ENCODE assay signal across 16 cellular contexts in genomic region chr12:68349921-68350606, GRCh38. TPM values are rescaled to one million over a fixed set of nuclear protein-coding genes. Genes with fewer than 3 reads are reported as not detected.
DNase-seq lines count a peak whose midpoint lies in the region; ATAC-seq, FAIRE-seq and TF ChIP-seq lines count a peak whose summit lies in the region.
"Had no signal": no experiment of that assay in that cellular context is flagged by ENCODE, and none has a peak within 500 bp of the region (broad histone marks: within the 10 kb centered on the region; RNA-seq: fewer than 3 reads in every experiment).

No MANE protein-coding gene starts in this region.

- H3K4me1 ChIP-seq in stomach smooth muscle (ENCODE audit: control insufficient read depth, insufficient read depth, low read length), result peaks cover 16% of the 10 kb centered on the region
- H3K4me1 ChIP-seq: breast epithelium had no signal

- peaks cover 24% of the 10 kb centered on the region for H3K4me1 Mint-ChIP-seq in brain
- H3K4me1 Mint-ChIP-seq in activated CD8-positive, alpha-beta memory T cell treated with anti-CD3 and anti-CD28 coated beads, Interleukin-2, amount 10 ng/mL, durations not matched to agents 7 days and 5 days, result peaks cover 15% of the 10 kb centered on the region

- DNase-seq in NCI-H1092 treated with DMSO at 0.1 percent for 48 hours (lab: John Stamatoyannopoulos, UW) (peak; percentile 92), NCI-H2196 treated with DMSO at 0.1 percent for 48 hours (lab: John Stamatoyannopoulos, UW; ENCODE audit: unreplicated experiment) (peak; percentile 59), D721Med (ENCODE audit: insufficient read length, low spot score) (no peak)
- no peak for DNase-seq in activated CD8-positive, alpha-beta memory T cell treated with anti-CD3 and anti-CD28 coated beads, Interleukin-2, amount 10 ng/mL, durations not matched to agents 7 days and 5 days
- DNase-seq: activated CD4-positive, alpha-beta T cell treated with anti-CD3 and anti-CD28 coated beads for 36 hours; CD4-positive, alpha-beta memory T cell; head of caudate nucleus; left colon; natural killer cell; T-helper 1 cell had no signal

- FAIRE-seq in D721Med (lab: Jason Lieb, UNC), result no peak

- no peaks in the 10 kb centered on the region for H3K27me3 ChIP-seq in stomach smooth muscle (ENCODE audit: control insufficient read depth in 1 of 2, insufficient read depth in 2 of 2, low read length in 2 of 2)
- H3K27me3 ChIP-seq: breast epithelium had no signal

- no peaks in the 10 kb centered on the region for H3K9me3 ChIP-seq in stomach smooth muscle (ENCODE audit: control insufficient read depth in 2 of 2, low read length in 2 of 2)
- H3K9me3 ChIP-seq: breast epithelium had no signal

- CTCF ChIA-PET in activated CD8-positive, alpha-beta memory T cell treated with anti-CD3 and anti-CD28 coated beads, Interleukin-2, amount 10 ng/mL, durations not matched to agents 7 days and 5 days (lab: Charles Lee), result interaction anchor here (2.3 kb wide), 1 partner anchor 15 kb away, joined by 8 read pairs; no protein-coding TSS in a partner anchor

- peaks cover 11% of the 10 kb centered on the region for H3K27me3 Mint-ChIP-seq in brain
- peaks cover 5% of the 10 kb centered on the region for H3K27me3 Mint-ChIP-seq in activated CD8-positive, alpha-beta memory T cell treated with anti-CD3 and anti-CD28 coated beads, Interleukin-2, amount 10 ng/mL, durations not matched to agents 7 days and 5 days

- ATAC-seq in HG02970 (IDR thresholded peaks at IDR 0.05; ENCODE audit: low FRiP score, unreplicated experiment), result no peak
- no peak for ATAC-seq in activated CD8-positive, alpha-beta memory T cell treated with anti-CD3 and anti-CD28 coated beads, Interleukin-2, amount 10 ng/mL, durations not matched to agents 7 days and 5 days
- ATAC-seq: activated CD4-positive, alpha-beta T cell treated with anti-CD3 and anti-CD28 coated beads for 36 hours; left colon; natural killer cell had no signal

- H3K36me3 Mint-ChIP-seq in brain, result no peaks in the 10 kb centered on the region
- H3K36me3 Mint-ChIP-seq in activated CD8-positive, alpha-beta memory T cell treated with anti-CD3 and anti-CD28 coated beads, Interleukin-2, amount 10 ng/mL, durations not matched to agents 7 days and 5 days, result peaks cover 1% of the 10 kb centered on the region
- H3K36me3 Mint-ChIP-seq: CD4-positive, alpha-beta memory T cell; natural killer cell had no signal

- no peak overlapping the region for H3K4me3 ChIP-seq in stomach smooth muscle (ENCODE audit: low read length in 2 of 2)
- H3K4me3 ChIP-seq: breast epithelium, skin epidermis had no signal

- no peaks in the 10 kb centered on the region for H3K36me3 ChIP-seq in stomach smooth muscle (ENCODE audit: control insufficient read depth in 2 of 2, insufficient read depth in 2 of 2, low read length in 2 of 2)
- H3K36me3 ChIP-seq: breast epithelium had no signal

- peak overlapping the region in 3 of 5 experiments; percentile 26 to 36 (median 33) for H3K27ac Mint-ChIP-seq in brain
- H3K27ac Mint-ChIP-seq in activated CD8-positive, alpha-beta memory T cell treated with anti-CD3 and anti-CD28 coated beads, Interleukin-2, amount 10 ng/mL, durations not matched to agents 7 days and 5 days, result no peak overlapping the region
- H3K27ac Mint-ChIP-seq: activated CD4-positive, alpha-beta T cell treated with anti-CD3 and anti-CD28 coated beads for 36 hours; CD4-positive, alpha-beta memory T cell; natural killer cell had no signal

- H3K9me3 Mint-ChIP-seq in brain, result no peaks in the 10 kb centered on the region
- H3K9me3 Mint-ChIP-seq in activated CD8-positive, alpha-beta memory T cell treated with anti-CD3 and anti-CD28 coated beads, Interleukin-2, amount 10 ng/mL, durations not matched to agents 7 days and 5 days (ENCODE audit: low read depth), result no peaks in the 10 kb centered on the region
- H3K9me3 Mint-ChIP-seq: CD4-positive, alpha-beta memory T cell; natural killer cell had no signal

- TF ChIP-seq CTCF in brain (conservative IDR thresholded peaks at IDR 0.05) (no peak), D721Med (IDR thresholded peaks at IDR 0.05; ENCODE audit: insufficient read depth, missing control alignments) (no peak)

- no peak overlapping the region for H3K9ac ChIP-seq in stomach smooth muscle (ENCODE audit: low read length in 2 of 2)

- no peak overlapping the region for H3K4me3 Mint-ChIP-seq in brain
- no peak overlapping the region for H3K4me3 Mint-ChIP-seq in activated CD8-positive, alpha-beta memory T cell treated with anti-CD3 and anti-CD28 coated beads, Interleukin-2, amount 10 ng/mL, durations not matched to agents 7 days and 5 days
- H3K4me3 Mint-ChIP-seq: activated CD4-positive, alpha-beta T cell treated with anti-CD3 and anti-CD28 coated beads for 36 hours; CD4-positive, alpha-beta memory T cell; natural killer cell had no signal

- peak overlapping the region; percentile 62 for H3K27ac ChIP-seq in stomach smooth muscle (ENCODE audit: low read length)
- H3K27ac ChIP-seq: breast epithelium, HL-60, skin epidermis had no signal

RNA-seq across cellular contexts. Expression of gene MDM1, which starts 17.9 kb away (rescaled TPM):
- polyA plus RNA-seq in brain (ENCODE audit: insufficient read depth, low read depth, low replicate concordance), result 19.3 TPM
- total RNA-seq in activated CD8-positive, alpha-beta memory T cell treated with anti-CD3 and anti-CD28 coated beads, Interleukin-2, amount 10 ng/mL, durations not matched to agents 7 days and 5 days, result 10 to 100 TPM; 22.2 to 27.6 TPM

Comparison
In these comparisons a context has a peak if more than half of its experiments do, and no peak if none do; other contexts are left out.
1. DNase-seq: peak in NCI-H1092 treated with DMSO at 0.1 percent for 48 hours (single experiment) and NCI-H2196 treated with DMSO at 0.1 percent for 48 hours (single experiment); none in activated CD8-positive, alpha-beta memory T cell treated with anti-CD3 and anti-CD28 coated beads, Interleukin-2, amount 10 ng/mL, durations not matched to agents 7 days and 5 days (single experiment) and D721Med (single experiment).